ENCODE assay signal across 1 cellular context in genomic region chr11:46617451-46618314, GRCh38.
TF ChIP-seq lines count a peak whose summit lies in the region.

Gene ATG13 (plus strand): TSS chr11:46617553. CDS start chr11:46644292, 26,739 bp downstream.

TF ChIP-seq in HCT116, 20 proteins besides CTCF, POLR2A, EP300 and RAD21 (continued from another document):
- TF ChIP-seq SRF (IDR thresholded peaks at IDR 0.05; ENCODE audit: low read depth), result no peak
- peak; percentile 17; the same call in 1 of the 2 replicates for TF ChIP-seq CBX3 (IDR thresholded peaks at IDR 0.05; ENCODE audit: low read depth)
- TF ChIP-seq EZH2phosphoT487 (IDR thresholded peaks at IDR 0.05; ENCODE audit: borderline replicate concordance), result no peak
- no peak for TF ChIP-seq REST (IDR thresholded peaks at IDR 0.05; ENCODE audit: low read depth)
TF ChIP-seq in HCT116: peak in this region for 7.
